18 cellular contexts compared by ENCODE assay signal in the genomic region with DNA sequence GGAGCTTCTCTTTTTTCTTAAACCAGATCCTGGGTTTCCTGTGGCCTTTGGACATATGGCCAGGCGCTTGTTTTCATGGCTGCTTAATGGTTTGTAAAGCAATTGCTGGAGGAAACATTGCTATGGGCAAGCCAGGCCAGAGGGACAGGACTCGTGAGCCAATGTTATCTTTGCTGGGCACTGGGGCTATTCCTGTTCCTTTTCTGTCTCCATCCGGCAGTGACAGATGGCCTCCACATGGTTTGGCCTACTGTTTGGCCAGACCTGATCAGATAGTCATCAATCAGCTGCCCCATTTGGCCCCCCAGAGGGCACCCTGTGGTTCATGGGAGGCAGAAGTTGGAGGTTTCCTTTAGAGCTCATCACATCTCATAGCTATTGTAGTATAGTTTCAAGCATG.
DNase-seq lines count a peak whose midpoint lies in the region; ATAC-seq and TF ChIP-seq lines count a peak whose summit lies in the region.
"Had no signal": no experiment of that assay in that cellular context is flagged by ENCODE, and none has a peak within 500 bp of the region (broad histone marks: within the 10 kb centered on the region; RNA-seq: fewer than 3 reads in every experiment).

No MANE protein-coding gene starts in this region.

- intact Hi-C loops in OCI-LY7 (cut with micrococcal nuclease; ENCODE audit: unreplicated experiment), result no loop called here
- intact Hi-C loops in psoas muscle (cut with DNase I), result no loop called here

- H3K79me2 ChIP-seq in OCI-LY7 (ENCODE audit: insufficient read depth, low read depth, low read length) (no peaks in the 10 kb centered on the region), hepatocyte (no peaks in the 10 kb centered on the region)

- no peak for ATAC-seq in HG02798 (IDR thresholded peaks at IDR 0.05; ENCODE audit: poor library complexity, unreplicated experiment)
- no peak for ATAC-seq in psoas muscle
- ATAC-seq: A549 had no signal

- H3K4me2 ChIP-seq in OCI-LY7 (ENCODE audit: low read length), result no peak overlapping the region
- no peak overlapping the region for H3K4me2 ChIP-seq in hepatocyte
- H3K4me2 ChIP-seq: A549 had no signal

- POLR2A ChIA-PET in OCI-LY7 (lab: Charles Lee), result interaction anchor here (0.6 to 0.7 kb wide), 2 partner anchors 261 to 285 kb away, joined by 3 read pairs; no protein-coding TSS in a partner anchor

- H3K9me2 ChIP-seq in OCI-LY7 (ENCODE audit: insufficient read depth, low read length) (no peaks in the 10 kb centered on the region), hepatocyte (replicated peaks; ENCODE audit: insufficient read depth) (no peaks in the 10 kb centered on the region)

- H3K36me3 ChIP-seq in BE2C, result no peaks in the 10 kb centered on the region
- no peaks in the 10 kb centered on the region for H3K36me3 ChIP-seq in OCI-LY7 (ENCODE audit: insufficient read depth, low read length)
- H3K36me3 ChIP-seq in suprapubic skin, result no peaks in the 10 kb centered on the region
- H3K36me3 ChIP-seq in psoas muscle (ENCODE audit: insufficient read depth in 1 of 2, low read depth in 1 of 2), result no peaks in the 10 kb centered on the region
- no peaks in the 10 kb centered on the region for H3K36me3 ChIP-seq in hepatocyte (replicated peaks; ENCODE audit: insufficient read depth, low read depth)
- H3K36me3 ChIP-seq: HAP-1, Peyer's patch had no signal

- WGBS in suprapubic skin, result 91% methylated on average over 3 of the region's 3 CpGs
- 83 to 86% (median 85%) methylated on average over 3 of the region's 3 CpGs for WGBS in psoas muscle, 3 donors
- 89% methylated on average over 3 of the region's 3 CpGs for WGBS in hepatocyte (ENCODE audit: low lambda C conversion rate, missing lambda C conversion rate)

- H2AFZ ChIP-seq in OCI-LY7 (ENCODE audit: low read length), result 0 out of 2 replicates have a peak overlapping the region, but pooled peaks have one; percentile 19
- no peak overlapping the region for H2AFZ ChIP-seq in hepatocyte

- no peak for TF ChIP-seq POLR2A in suprapubic skin (IDR thresholded peaks at IDR 0.05)

- BruUV-seq in OCI-LY7 (replicated peaks; lab: Mats Ljungman, UMichigan), result no TSS peak

- no peaks in the 10 kb centered on the region for H3K27me3 ChIP-seq in BE2C
- no peaks in the 10 kb centered on the region for H3K27me3 ChIP-seq in suprapubic skin
- H3K27me3 ChIP-seq in psoas muscle (ENCODE audit: insufficient read depth in 3 of 3, low read length in 2 of 3), result no peaks in the 10 kb centered on the region
- H3K27me3 ChIP-seq in hepatocyte, result no peaks in the 10 kb centered on the region
- H3K27me3 ChIP-seq: Peyer's patch had no signal

- TF ChIP-seq EP300 in suprapubic skin (IDR thresholded peaks at IDR 0.05), result no peak

- H3K27ac ChIP-seq in OCI-LY7 (ENCODE audit: low read depth, low read length, poor library complexity, severe bottlenecking) (no peak overlapping the region), suprapubic skin (no peak overlapping the region), psoas muscle (no peak overlapping the region), hepatocyte (no peak overlapping the region)
- H3K27ac ChIP-seq: A549, Peyer's patch had no signal

- peak; percentile 84 for DNase-seq in BE2C
- peak; percentile 56 for DNase-seq in ELF-1 (ENCODE audit: low read depth, low spot score)
- no peak for DNase-seq in OCI-LY7 (ENCODE audit: low spot score)
- peak; percentile 40 for DNase-seq in left kidney (ENCODE audit: low read depth, low spot score)
- no peak for DNase-seq in suprapubic skin (ENCODE audit: low spot score in 2 of 2)
- no peak for DNase-seq in psoas muscle
- no peak for DNase-seq in hepatocyte (ENCODE audit: low spot score)
- DNase-seq: CD8-positive, alpha-beta memory T cell; MM.1S; NCI-H1105 treated with DMSO at 0.1 percent for 48 hours; NCI-H2029; NCI-H2171 treated with DMSO at 0.1 percent for 48 hours; NCI-H526 treated with DMSO at 0.1 percent for 48 hours; Peyer's patch; SHP77 treated with DMSO at 0.1 percent for 48 hours had no signal

- TF ChIP-seq CTCF in BE2C (IDR thresholded peaks at IDR 0.05; ENCODE audit: low read depth, low read length), result no peak
- TF ChIP-seq CTCF in OCI-LY7 (conservative IDR thresholded peaks at IDR 0.05; ENCODE audit: low read length), result no peak
- no peak for TF ChIP-seq CTCF in suprapubic skin (IDR thresholded peaks at IDR 0.05)
- TF ChIP-seq CTCF in psoas muscle (IDR thresholded peaks at IDR 0.05), result no peak
- TF ChIP-seq CTCF in hepatocyte (IDR thresholded peaks at IDR 0.05; ENCODE audit: poor library complexity), result no peak

- no peaks in the 10 kb centered on the region for H4K20me1 ChIP-seq in OCI-LY7 (ENCODE audit: insufficient read depth, low read length)
- no peaks in the 10 kb centered on the region for H4K20me1 ChIP-seq in hepatocyte (ENCODE audit: insufficient read depth, poor library complexity, severe bottlenecking)

- H3K4me3 ChIP-seq in BE2C (ENCODE audit: low read depth, low read length) (no peak overlapping the region), OCI-LY7 (ENCODE audit: low read depth, low read length, poor library complexity, severe bottlenecking) (no peak overlapping the region), suprapubic skin (no peak overlapping the region), psoas muscle (no peak overlapping the region), hepatocyte (no peak overlapping the region)
- H3K4me3 ChIP-seq: A549, HAP-1, Peyer's patch had no signal

- CTCF ChIA-PET in OCI-LY7 (lab: Charles Lee; ENCODE audit: unreplicated experiment), result no interaction called here

- H3K9me3 ChIP-seq in BE2C (no peaks in the 10 kb centered on the region), OCI-LY7 (ENCODE audit: low read length) (no peaks in the 10 kb centered on the region), suprapubic skin (no peaks in the 10 kb centered on the region), psoas muscle (no peaks in the 10 kb centered on the region), hepatocyte (ENCODE audit: low read depth) (no peaks in the 10 kb centered on the region)
- H3K9me3 ChIP-seq: A549, HAP-1, Peyer's patch had no signal

- H3K4me1 ChIP-seq in BE2C (peaks cover 28% of the 10 kb centered on the region), OCI-LY7 (ENCODE audit: insufficient read depth, low read length, poor library complexity, severe bottlenecking) (no peaks in the 10 kb centered on the region), suprapubic skin (no peaks in the 10 kb centered on the region), psoas muscle (no peaks in the 10 kb centered on the region), hepatocyte (ENCODE audit: insufficient read depth) (peaks cover 4% of the 10 kb centered on the region)
- H3K4me1 ChIP-seq: HAP-1, Peyer's patch had no signal

Comparison
In these comparisons a context has a peak if more than half of its experiments do, and no peak if none do; other contexts are left out.
1. DNase-seq: peak in BE2C (single experiment), ELF-1 (single experiment) and left kidney (single experiment); none in OCI-LY7 (single experiment), suprapubic skin (0 of 2), psoas muscle (0 of 2) and hepatocyte (single experiment).